Comparison of ENCODE assay signal across 23 cellular contexts in the genomic region with DNA sequence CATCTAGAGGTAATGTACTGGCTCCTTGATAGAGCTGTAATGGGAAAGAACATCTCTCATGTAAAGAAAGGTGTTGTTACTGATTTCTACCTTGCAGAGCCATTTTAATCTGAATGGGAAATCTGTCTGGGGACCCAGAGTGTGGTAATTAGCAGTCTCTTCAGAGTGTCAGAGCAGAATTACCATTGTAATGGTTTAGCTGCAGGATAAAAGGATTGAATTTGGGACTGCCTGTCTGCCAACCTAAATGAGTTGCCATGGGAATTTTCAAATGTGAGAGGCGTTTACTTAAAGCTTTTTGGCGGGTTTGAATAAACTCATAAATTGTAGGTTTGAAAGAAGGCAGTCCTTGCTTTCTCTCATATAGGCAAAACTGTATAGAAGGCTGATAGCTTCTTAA.
DNase-seq lines count a peak whose midpoint lies in the region; ATAC-seq and TF ChIP-seq lines count a peak whose summit lies in the region.
"Had no signal": no experiment of that assay in that cellular context is flagged by ENCODE, and none has a peak within 500 bp of the region (broad histone marks: within the 10 kb centered on the region; RNA-seq: fewer than 3 reads in every experiment).

No MANE protein-coding gene starts in this region.

- H3K79me1 ChIP-seq in mesendoderm (ENCODE audit: low read length), result peaks cover 3% of the 10 kb centered on the region

- H4K8ac ChIP-seq in mesendoderm (ENCODE audit: low read depth, low read length), result no peak overlapping the region

- intact Hi-C loops in A673 (cut with micrococcal nuclease; ENCODE audit: unreplicated experiment), result no loop called here

- peak overlapping the region; percentile 23 to 74 (median 56) for H3K27ac Mint-ChIP-seq in brain
- H3K27ac Mint-ChIP-seq: activated T-cell treated with anti-CD3 and anti-CD28 coated beads, Interleukin-2, amount 50 U/mL, for 72 hours; CD8-positive, alpha-beta memory T cell had no signal

- peak overlapping the region; percentile 47 for H3K4me3 ChIP-seq in HUES48 (ENCODE audit: low read depth, low read length)
- no peak overlapping the region for H3K4me3 ChIP-seq in mesendoderm (ENCODE audit: low read length)
- no peak overlapping the region for H3K4me3 ChIP-seq in A673 (ENCODE audit: low read depth, low read length, poor library complexity, severe bottlenecking)
- H3K4me3 ChIP-seq: gastroesophageal sphincter, right atrium auricular region, upper lobe of left lung had no signal

- H3K27me3 Mint-ChIP-seq in brain, result no peaks in the 10 kb centered on the region
- H3K27me3 Mint-ChIP-seq: CD8-positive, alpha-beta memory T cell had no signal

- H3K9me3 Mint-ChIP-seq in brain, result no peaks in the 10 kb centered on the region
- H3K9me3 Mint-ChIP-seq: activated T-cell treated with anti-CD3 and anti-CD28 coated beads, Interleukin-2, amount 50 U/mL, for 72 hours; CD8-positive, alpha-beta memory T cell had no signal

- no TSS peak for BruUV-seq in A673 (replicated peaks; lab: Mats Ljungman, UMichigan)

- H3K9ac ChIP-seq in HUES48 (ENCODE audit: low read depth, low read length) (no peak overlapping the region), mesendoderm (ENCODE audit: low read length) (no peak overlapping the region)

- H3K79me2 ChIP-seq in mesendoderm (ENCODE audit: control insufficient read depth, insufficient read depth, low read length), result peaks cover 7% of the 10 kb centered on the region

- H2AK5ac ChIP-seq in mesendoderm (ENCODE audit: low read length), result no peak overlapping the region

- no peak overlapping the region for H2BK15ac ChIP-seq in mesendoderm (replicated peaks; ENCODE audit: low read depth)

- CTCF ChIA-PET in A673 (lab: Charles Lee), result no interaction called here

- no peak for ATAC-seq in foreskin keratinocyte
- ATAC-seq: activated T-cell treated with anti-CD3 and anti-CD28 coated beads, Interleukin-2, amount 50 U/mL, for 72 hours; esophagus mucosa; gastroesophageal sphincter; Right ventricle myocardium inferior had no signal

- H3K56ac ChIP-seq in mesendoderm (ENCODE audit: low read length), result no peak overlapping the region

- POLR2A ChIA-PET in A673 (lab: Charles Lee; ENCODE audit: low non-redundant PET), result no interaction called here

- H3K36me3 ChIP-seq in HUES48 (ENCODE audit: control insufficient read depth, insufficient read depth, low read length), result 0 out of 2 replicates have a peak, but pooled peaks cover 3% of the 10 kb centered on the region
- no peaks in the 10 kb centered on the region for H3K36me3 ChIP-seq in mesendoderm (ENCODE audit: control insufficient read depth, insufficient read depth, low read length)
- H3K36me3 ChIP-seq in A673 (ENCODE audit: insufficient read depth, low read length, poor library complexity, severe bottlenecking), result no peaks in the 10 kb centered on the region
- H3K36me3 ChIP-seq: gastroesophageal sphincter, right atrium auricular region, upper lobe of left lung had no signal

- H3K4me1 ChIP-seq in HUES48 (ENCODE audit: control insufficient read depth, insufficient read depth, low read length) (peaks cover 72% of the 10 kb centered on the region), mesendoderm (ENCODE audit: control insufficient read depth, low read depth, low read length) (peaks cover 2% of the 10 kb centered on the region), foreskin keratinocyte (peaks cover 13% of the 10 kb centered on the region), A673 (ENCODE audit: insufficient read depth, low read length, poor library complexity, severe bottlenecking) (peaks cover 5% of the 10 kb centered on the region)

- H3K4me3 Mint-ChIP-seq in brain, result peak overlapping the region in 4 of 5 experiments; percentile 20 to 39 (median 22)
- H3K4me3 Mint-ChIP-seq: activated T-cell treated with anti-CD3 and anti-CD28 coated beads, Interleukin-2, amount 50 U/mL, for 72 hours; CD8-positive, alpha-beta memory T cell had no signal

- TF ChIP-seq CTCF in brain (conservative IDR thresholded peaks at IDR 0.05), result no peak
- TF ChIP-seq CTCF in foreskin keratinocyte (conservative IDR thresholded peaks at IDR 0.05), result no peak
- TF ChIP-seq CTCF in A673 (conservative IDR thresholded peaks at IDR 0.05; ENCODE audit: low read depth, low read length), result no peak

- H3K18ac ChIP-seq in mesendoderm (ENCODE audit: low read length), result no peak overlapping the region

- H3K27ac ChIP-seq in HUES48 (ENCODE audit: low read depth, low read length) (peak overlapping the region; percentile 93), mesendoderm (ENCODE audit: low read depth, low read length) (no peak overlapping the region), foreskin keratinocyte (no peak overlapping the region), A673 (ENCODE audit: low read depth, low read length, poor library complexity, severe bottlenecking) (no peak overlapping the region)
- H3K27ac ChIP-seq: gastroesophageal sphincter, right atrium auricular region, upper lobe of left lung had no signal

- no peak overlapping the region for H2BK5ac ChIP-seq in mesendoderm (ENCODE audit: low read length)

- no peak overlapping the region for H4K5ac ChIP-seq in mesendoderm (ENCODE audit: low read length)

- peaks cover 28% of the 10 kb centered on the region for H3K36me3 Mint-ChIP-seq in brain

- no peak overlapping the region for H2BK120ac ChIP-seq in mesendoderm (ENCODE audit: low read depth, low read length)

- no peaks in the 10 kb centered on the region for H3K27me3 ChIP-seq in HUES48 (ENCODE audit: control insufficient read depth, insufficient read depth, low read length)
- no peaks in the 10 kb centered on the region for H3K27me3 ChIP-seq in mesendoderm (ENCODE audit: insufficient read depth, low read length, poor library complexity)
- H3K27me3 ChIP-seq in foreskin keratinocyte, result no peaks in the 10 kb centered on the region
- no peaks in the 10 kb centered on the region for H3K27me3 ChIP-seq in A673 (replicated peaks; ENCODE audit: insufficient read depth, low read depth, low read length, poor library complexity)
- H3K27me3 ChIP-seq: gastroesophageal sphincter, right atrium auricular region, upper lobe of left lung had no signal

- H3K4me2 ChIP-seq in mesendoderm (ENCODE audit: low read length), result no peak overlapping the region

- peaks cover 86% of the 10 kb centered on the region for H3K4me1 Mint-ChIP-seq in brain

- peak; percentile 48 to 75 for DNase-seq in NCI-H2081 (lab: John Stamatoyannopoulos, UW)
- DNase-seq in mesendoderm, result peak; percentile 73
- DNase-seq in RKO (ENCODE audit: low spot score), result no peak
- no peak for DNase-seq in hepatic stellate cell (ENCODE audit: low spot score)
- no peak for DNase-seq in foreskin keratinocyte
- no peak for DNase-seq in A673 (ENCODE audit: low spot score)
- DNase-seq: activated CD4-positive, CD25-positive, alpha-beta regulatory T cell treated with anti-CD3 and anti-CD28 coated beads, Interleukin-2, amount 50 U/mL, for 72 hours; activated naive CD4-positive, alpha-beta T cell treated with anti-CD3 and anti-CD28 coated beads, Interleukin-2, amount 50 U/mL, for 16 hours; activated T-cell treated with anti-CD3 and anti-CD28 coated beads, Interleukin-2, amount 50 U/mL, for 72 hours; aorta; CD8-positive, alpha-beta memory T cell; effector CD8-positive, alpha-beta T cell; HCEC 1CT; IMR-90; NCI-H187; NCI-H446 treated with DMSO at 0.1 percent for 48 hours; upper lobe of left lung had no signal

- H3K23ac ChIP-seq in mesendoderm (ENCODE audit: low read length), result no peak overlapping the region

- WGBS in mesendoderm (ENCODE audit: extremely low coverage, insufficient coverage, low lambda C conversion rate), result no CpG with 5 or more reads among the region's 2 CpGs

- no peak overlapping the region for H3K4ac ChIP-seq in mesendoderm (ENCODE audit: low read depth, low read length)

- H3K9me3 ChIP-seq in HUES48 (ENCODE audit: control insufficient read depth, insufficient read depth, low read length) (no peaks in the 10 kb centered on the region), A673 (ENCODE audit: low read depth, low read length, poor library complexity, severe bottlenecking) (no peaks in the 10 kb centered on the region)
- H3K9me3 ChIP-seq: gastroesophageal sphincter, right atrium auricular region, upper lobe of left lung had no signal

Comparison
In these comparisons a context has a peak if more than half of its experiments do, and no peak if none do; other contexts are left out.
1. DNase-seq: peak in NCI-H2081 (2 of 2) and mesendoderm (single experiment); none in RKO (single experiment), hepatic stellate cell (single experiment), foreskin keratinocyte (0 of 2) and A673 (single experiment).